ENCODE assay signal across 8 cellular contexts in the genomic region with DNA sequence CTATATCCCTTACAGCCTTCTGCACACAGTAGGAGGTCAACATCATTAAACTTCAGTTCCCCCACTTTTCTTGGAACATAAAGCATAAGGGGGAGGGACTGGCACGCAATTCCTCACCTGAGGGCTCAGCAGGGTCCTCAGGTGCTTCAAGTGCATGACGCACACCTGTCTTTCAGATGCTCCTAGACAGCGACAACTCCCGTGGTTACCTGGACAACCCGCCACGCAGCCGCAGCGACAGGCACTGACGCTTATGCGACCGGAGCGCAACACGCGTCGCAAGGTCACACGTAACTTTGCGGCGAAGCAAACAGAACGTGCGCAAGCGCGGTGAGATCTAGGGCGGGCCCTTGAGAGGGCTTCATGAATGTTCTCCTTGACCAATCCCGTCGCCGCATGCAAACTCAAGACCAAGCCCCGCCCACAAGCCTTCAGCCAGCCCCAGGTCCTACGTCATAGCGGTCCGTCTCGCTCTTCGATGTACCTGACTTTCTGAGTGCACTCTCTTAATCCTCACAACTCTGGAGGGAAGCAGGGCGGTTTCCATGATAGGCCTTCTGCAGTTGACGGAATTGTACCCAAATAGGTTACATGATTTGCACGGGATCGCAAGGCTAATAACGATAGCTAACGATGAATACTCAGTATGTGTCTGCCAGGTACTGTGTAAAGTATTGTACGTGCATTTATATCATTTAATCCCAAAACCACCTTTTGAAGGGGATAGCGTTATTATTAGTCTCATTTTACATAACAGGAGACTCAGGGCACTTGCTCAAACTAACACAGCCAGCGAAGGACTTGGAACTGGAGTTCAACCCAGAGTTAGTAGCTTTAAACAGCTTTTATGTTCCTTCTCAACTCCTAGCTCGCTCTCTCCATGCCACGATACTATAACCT. TPM values are rescaled to one million over a fixed set of nuclear protein-coding genes. Genes with fewer than 3 reads are reported as not detected.
A peak's percentile ranks its signal among the peaks of the same experiment; 100 is the strongest.
DNase-seq lines count a peak whose midpoint lies in the region; ATAC-seq and TF ChIP-seq lines count a peak whose summit lies in the region.

A gene with protein sequence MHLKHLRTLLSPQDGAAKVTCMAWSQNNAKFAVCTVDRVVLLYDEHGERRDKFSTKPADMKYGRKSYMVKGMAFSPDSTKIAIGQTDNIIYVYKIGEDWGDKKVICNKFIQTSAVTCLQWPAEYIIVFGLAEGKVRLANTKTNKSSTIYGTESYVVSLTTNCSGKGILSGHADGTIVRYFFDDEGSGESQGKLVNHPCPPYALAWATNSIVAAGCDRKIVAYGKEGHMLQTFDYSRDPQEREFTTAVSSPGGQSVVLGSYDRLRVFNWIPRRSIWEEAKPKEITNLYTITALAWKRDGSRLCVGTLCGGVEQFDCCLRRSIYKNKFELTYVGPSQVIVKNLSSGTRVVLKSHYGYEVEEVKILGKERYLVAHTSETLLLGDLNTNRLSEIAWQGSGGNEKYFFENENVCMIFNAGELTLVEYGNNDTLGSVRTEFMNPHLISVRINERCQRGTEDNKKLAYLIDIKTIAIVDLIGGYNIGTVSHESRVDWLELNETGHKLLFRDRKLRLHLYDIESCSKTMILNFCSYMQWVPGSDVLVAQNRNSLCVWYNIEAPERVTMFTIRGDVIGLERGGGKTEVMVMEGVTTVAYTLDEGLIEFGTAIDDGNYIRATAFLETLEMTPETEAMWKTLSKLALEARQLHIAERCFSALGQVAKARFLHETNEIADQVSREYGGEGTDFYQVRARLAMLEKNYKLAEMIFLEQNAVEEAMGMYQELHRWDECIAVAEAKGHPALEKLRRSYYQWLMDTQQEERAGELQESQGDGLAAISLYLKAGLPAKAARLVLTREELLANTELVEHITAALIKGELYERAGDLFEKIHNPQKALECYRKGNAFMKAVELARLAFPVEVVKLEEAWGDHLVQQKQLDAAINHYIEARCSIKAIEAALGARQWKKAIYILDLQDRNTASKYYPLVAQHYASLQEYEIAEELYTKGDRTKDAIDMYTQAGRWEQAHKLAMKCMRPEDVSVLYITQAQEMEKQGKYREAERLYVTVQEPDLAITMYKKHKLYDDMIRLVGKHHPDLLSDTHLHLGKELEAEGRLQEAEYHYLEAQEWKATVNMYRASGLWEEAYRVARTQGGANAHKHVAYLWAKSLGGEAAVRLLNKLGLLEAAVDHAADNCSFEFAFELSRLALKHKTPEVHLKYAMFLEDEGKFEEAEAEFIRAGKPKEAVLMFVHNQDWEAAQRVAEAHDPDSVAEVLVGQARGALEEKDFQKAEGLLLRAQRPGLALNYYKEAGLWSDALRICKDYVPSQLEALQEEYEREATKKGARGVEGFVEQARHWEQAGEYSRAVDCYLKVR (N-terminal part only) (minus strand): TSS at position 246 of the 900 bp plus-strand sequence. CDS start 90 bp downstream, at position 156.

- no peaks in the 10 kb centered on the region for H3K27me3 Mint-ChIP-seq in osteocyte (ENCODE audit: unreplicated experiment)

- H3K9me3 ChIP-seq in SU-DHL-6 (ENCODE audit: insufficient read depth, low read length), result no peaks in the 10 kb centered on the region
- H3K9me3 ChIP-seq in thoracic aorta, result no peaks in the 10 kb centered on the region

- peaks cover 4% of the 10 kb centered on the region; the same call in 1 of the 2 replicates for H3F3A ChIP-seq in SU-DHL-6 (ENCODE audit: insufficient read depth)

- H3K4me2 ChIP-seq in SU-DHL-6 (ENCODE audit: low read depth, low read length, poor library complexity, severe bottlenecking), result peak within 1 kb of the TSS; percentile 87

- H3K9ac ChIP-seq in SU-DHL-6 (ENCODE audit: low read length), result peak within 1 kb of the TSS; percentile 47

- intact Hi-C loops in Right ventricle myocardium inferior (cut with DNase I), result loop anchor here (5.0 kb wide), 3 partner anchors 62 to 93 kb away; partner anchors contain the start of genes NRBP1, PPM1G and ZNF512

- TF ChIP-seq CTCF in GM12865 (IDR thresholded peaks at IDR 0.05; ENCODE audit: insufficient read depth, low read depth, low read length, missing control alignments) (no peak), SU-DHL-6 (IDR thresholded peaks at IDR 0.05; ENCODE audit: insufficient read depth, low read length, poor library complexity, severe bottlenecking) (no peak), osteocyte (IDR thresholded peaks at IDR 0.05) (no peak), thoracic aorta (IDR thresholded peaks at IDR 0.05) (no peak)

- H3K9me3 Mint-ChIP-seq in osteocyte (ENCODE audit: unreplicated experiment), result no peaks in the 10 kb centered on the region

- H3K79me2 ChIP-seq in SU-DHL-6 (ENCODE audit: insufficient read depth, low read length), result no peaks in the 10 kb centered on the region

- H3K4me1 Mint-ChIP-seq in osteocyte (ENCODE audit: unreplicated experiment), result peaks cover 12% of the 10 kb centered on the region

- no peaks in the 10 kb centered on the region for H4K20me1 ChIP-seq in SU-DHL-6 (ENCODE audit: low read depth, low read length)

- H3K27me3 ChIP-seq in SU-DHL-6 (ENCODE audit: low read length) (no peaks in the 10 kb centered on the region), thoracic aorta (replicated peaks; ENCODE audit: insufficient read depth) (no peaks in the 10 kb centered on the region)

- ATAC-seq in HG02759 (IDR thresholded peaks at IDR 0.05; ENCODE audit: unreplicated experiment), result peak; percentile 98
- peak; percentile 99 for ATAC-seq in Right ventricle myocardium inferior
- ATAC-seq in thoracic aorta (ENCODE audit: insufficient number of reproducible peaks, low FRiP score, low read depth), result peak; percentile 96

- H3K36me3 ChIP-seq in SU-DHL-6 (ENCODE audit: low read length) (no peaks in the 10 kb centered on the region), thoracic aorta (peaks cover 7% of the 10 kb centered on the region)

- peak within 1 kb of the TSS; percentile 95 for H3K4me3 Mint-ChIP-seq in osteocyte (ENCODE audit: unreplicated experiment)

- peak within 1 kb of the TSS; percentile 78 for H2AFZ ChIP-seq in SU-DHL-6 (ENCODE audit: low read depth, low read length, severe bottlenecking)

- H3K27ac Mint-ChIP-seq in osteocyte (ENCODE audit: unreplicated experiment), result peak within 1 kb of the TSS; percentile 90

- peak within 1 kb of the TSS; percentile 62 for H3K4me3 ChIP-seq in GM12865 (ENCODE audit: low read depth, low read length)
- H3K4me3 ChIP-seq in SU-DHL-6 (ENCODE audit: insufficient read depth, low read length, poor library complexity, severe bottlenecking), result peak within 1 kb of the TSS; percentile 67
- peak within 1 kb of the TSS; percentile 83 for H3K4me3 ChIP-seq in thoracic aorta

- H3K36me3 Mint-ChIP-seq in osteocyte (ENCODE audit: unreplicated experiment), result peaks cover 8% of the 10 kb centered on the region

- no peaks in the 10 kb centered on the region for H3K9me2 ChIP-seq in SU-DHL-6 (replicated peaks; ENCODE audit: insufficient read depth, low read length)

- H3K4me1 ChIP-seq in thoracic aorta (ENCODE audit: control insufficient read depth in 1 of 2, low read depth in 2 of 2), result peaks cover 7 to 15% of the 10 kb centered on the region in 2 donors

- H3K27ac ChIP-seq in SU-DHL-6 (ENCODE audit: low read depth, low read length) (no peak within 1 kb of the TSS), thoracic aorta (peak within 1 kb of the TSS; percentile 65 to 73)

- DNase-seq in GM12865 (ENCODE audit: low read depth) (peak; percentile 99), NCI-H1417 (lab: John Stamatoyannopoulos, UW) (peak; percentile 100), Right ventricle myocardium inferior (ENCODE audit: missing footprints) (peak; percentile 99), osteocyte (ENCODE audit: extremely low spot score, unreplicated experiment) (peak; percentile 98), thoracic aorta (ENCODE audit: low spot score) (peak; percentile 98)
- peak; percentile 96 for DNase-seq in activated naive CD8-positive, alpha-beta T cell treated with anti-CD3 and anti-CD28 coated beads, Interleukin-2, amount 50 U/mL, for 16 hours (ENCODE audit: low read depth, low spot score)

RNA-seq across cellular contexts. Expression of the gene that starts here (rescaled TPM):
- total RNA-seq in Right ventricle myocardium inferior (19.3 TPM), osteocyte (42.5 and 46.4 TPM in 2 replicates), thoracic aorta (10 to 100 TPM; 33.0 to 45.6 TPM)
